ENCODE assay signal across 1 cellular context in genomic region chr16:88856828-88857727, GRCh38.
TF ChIP-seq lines count a peak whose summit lies in the region.

TSS of gene GALNS (minus strand) at chr16:88856947. CDS start at chr16:88856877, 70 bp downstream.
TSS of gene TRAPPC2L (plus strand) at chr16:88857127. CDS start at chr16:88857151, 24 bp downstream.

TF ChIP-seq in HepG2, 621 proteins besides CTCF, POLR2A, EP300 and RAD21 (continued from another document and continues in another):
- TF ChIP-seq KIAA2018 (CRISPR knock-in tag; IDR thresholded peaks at IDR 0.05; ENCODE audit: borderline replicate concordance): no peak
- no peak for TF ChIP-seq HNF1A (IDR thresholded peaks at IDR 0.05; ENCODE audit: low read depth)
- peak; percentile 53; the same call in 1 of the 2 replicates for TF ChIP-seq HNF1A (CRISPR knock-in tag; IDR thresholded peaks at IDR 0.05; ENCODE audit: borderline replicate concordance)
- 0 out of 2 replicates have a peak, but pooled peaks have one; percentile 3 for TF ChIP-seq DZIP1 (CRISPR knock-in tag; IDR thresholded peaks at IDR 0.05)
- no peak; the same call in 1 of the 2 replicates for TF ChIP-seq PHF21A (CRISPR knock-in tag; IDR thresholded peaks at IDR 0.05)
- TF ChIP-seq ZNF232 (CRISPR knock-in tag; IDR thresholded peaks at IDR 0.05; ENCODE audit: borderline replicate concordance): peak; percentile 63; the same call in 1 of the 2 replicates
- no peak for TF ChIP-seq ZNF337 (CRISPR knock-in tag; IDR thresholded peaks at IDR 0.05; ENCODE audit: borderline replicate concordance, low read depth)
- no peak for TF ChIP-seq ZNF3 (CRISPR knock-in tag; IDR thresholded peaks at IDR 0.05)
- no peak for TF ChIP-seq ZNF496 (CRISPR knock-in tag; IDR thresholded peaks at IDR 0.05; ENCODE audit: insufficient replicate concordance)
- no peak for TF ChIP-seq ZNF737 (CRISPR knock-in tag; IDR thresholded peaks at IDR 0.05; ENCODE audit: borderline replicate concordance)
- 0 out of 2 replicates have a peak, but pooled peaks have one; percentile 39 for TF ChIP-seq ZFP37 (CRISPR knock-in tag; IDR thresholded peaks at IDR 0.05; ENCODE audit: borderline replicate concordance)
- 0 out of 2 replicates have a peak, but pooled peaks have one; percentile 26 for TF ChIP-seq ZC3H4 (CRISPR knock-in tag; IDR thresholded peaks at IDR 0.05; ENCODE audit: borderline replicate concordance)
- no peak for TF ChIP-seq MAFG (CRISPR knock-in tag; IDR thresholded peaks at IDR 0.05)
- TF ChIP-seq, protein P1, sequence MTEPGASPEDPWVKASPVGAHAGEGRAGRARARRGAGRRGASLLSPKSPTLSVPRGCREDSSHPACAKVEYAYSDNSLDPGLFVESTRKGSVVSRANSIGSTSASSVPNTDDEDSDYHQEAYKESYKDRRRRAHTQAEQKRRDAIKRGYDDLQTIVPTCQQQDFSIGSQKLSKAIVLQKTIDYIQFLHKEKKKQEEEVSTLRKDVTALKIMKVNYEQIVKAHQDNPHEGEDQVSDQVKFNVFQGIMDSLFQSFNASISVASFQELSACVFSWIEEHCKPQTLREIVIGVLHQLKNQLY (CRISPR knock-in tag; IDR thresholded peaks at IDR 0.05): peak; percentile 74; the same call in 1 of the 2 replicates
- TF ChIP-seq ZZZ3 (CRISPR knock-in tag; IDR thresholded peaks at IDR 0.05; ENCODE audit: borderline replicate concordance): peak; percentile 16; the same call in 1 of the 2 replicates
- TF ChIP-seq ZNF383 (CRISPR knock-in tag; IDR thresholded peaks at IDR 0.05; ENCODE audit: borderline replicate concordance): peak; percentile 92; the same call in 1 of the 2 replicates
- TF ChIP-seq, protein P2, sequence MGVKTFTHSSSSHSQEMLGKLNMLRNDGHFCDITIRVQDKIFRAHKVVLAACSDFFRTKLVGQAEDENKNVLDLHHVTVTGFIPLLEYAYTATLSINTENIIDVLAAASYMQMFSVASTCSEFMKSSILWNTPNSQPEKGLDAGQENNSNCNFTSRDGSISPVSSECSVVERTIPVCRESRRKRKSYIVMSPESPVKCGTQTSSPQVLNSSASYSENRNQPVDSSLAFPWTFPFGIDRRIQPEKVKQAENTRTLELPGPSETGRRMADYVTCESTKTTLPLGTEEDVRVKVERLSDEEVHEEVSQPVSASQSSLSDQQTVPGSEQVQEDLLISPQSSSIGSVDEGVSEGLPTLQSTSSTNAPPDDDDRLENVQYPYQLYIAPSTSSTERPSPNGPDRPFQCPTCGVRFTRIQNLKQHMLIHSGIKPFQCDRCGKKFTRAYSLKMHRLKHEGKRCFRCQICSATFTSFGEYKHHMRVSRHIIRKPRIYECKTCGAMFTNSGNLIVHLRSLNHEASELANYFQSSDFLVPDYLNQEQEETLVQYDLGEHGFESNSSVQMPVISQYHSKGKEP (CRISPR knock-in tag; IDR thresholded peaks at IDR 0.05): peak; percentile 67; the same call in 1 of the 2 replicates
- 0 out of 2 replicates have a peak, but pooled peaks have one; percentile 38 for TF ChIP-seq ZNF570 (CRISPR knock-in tag; IDR thresholded peaks at IDR 0.05; ENCODE audit: borderline replicate concordance)
- peak; percentile 47; the same call in 1 of the 2 replicates for TF ChIP-seq HCFC1 (IDR thresholded peaks at IDR 0.05; ENCODE audit: low read depth, low read length)
- peak; percentile 72; the same call in 1 of the 2 replicates for TF ChIP-seq MXD4 (CRISPR knock-in tag; IDR thresholded peaks at IDR 0.05)
- peak; percentile 95 for TF ChIP-seq KAT8 (CRISPR knock-in tag; IDR thresholded peaks at IDR 0.05)
- peak; percentile 48; the same call in 1 of the 2 replicates for TF ChIP-seq BCL6 (CRISPR knock-in tag; IDR thresholded peaks at IDR 0.05)
- TF ChIP-seq ZC3H13 (CRISPR knock-in tag; IDR thresholded peaks at IDR 0.05): peak; percentile 85
- TF ChIP-seq, protein P3, sequence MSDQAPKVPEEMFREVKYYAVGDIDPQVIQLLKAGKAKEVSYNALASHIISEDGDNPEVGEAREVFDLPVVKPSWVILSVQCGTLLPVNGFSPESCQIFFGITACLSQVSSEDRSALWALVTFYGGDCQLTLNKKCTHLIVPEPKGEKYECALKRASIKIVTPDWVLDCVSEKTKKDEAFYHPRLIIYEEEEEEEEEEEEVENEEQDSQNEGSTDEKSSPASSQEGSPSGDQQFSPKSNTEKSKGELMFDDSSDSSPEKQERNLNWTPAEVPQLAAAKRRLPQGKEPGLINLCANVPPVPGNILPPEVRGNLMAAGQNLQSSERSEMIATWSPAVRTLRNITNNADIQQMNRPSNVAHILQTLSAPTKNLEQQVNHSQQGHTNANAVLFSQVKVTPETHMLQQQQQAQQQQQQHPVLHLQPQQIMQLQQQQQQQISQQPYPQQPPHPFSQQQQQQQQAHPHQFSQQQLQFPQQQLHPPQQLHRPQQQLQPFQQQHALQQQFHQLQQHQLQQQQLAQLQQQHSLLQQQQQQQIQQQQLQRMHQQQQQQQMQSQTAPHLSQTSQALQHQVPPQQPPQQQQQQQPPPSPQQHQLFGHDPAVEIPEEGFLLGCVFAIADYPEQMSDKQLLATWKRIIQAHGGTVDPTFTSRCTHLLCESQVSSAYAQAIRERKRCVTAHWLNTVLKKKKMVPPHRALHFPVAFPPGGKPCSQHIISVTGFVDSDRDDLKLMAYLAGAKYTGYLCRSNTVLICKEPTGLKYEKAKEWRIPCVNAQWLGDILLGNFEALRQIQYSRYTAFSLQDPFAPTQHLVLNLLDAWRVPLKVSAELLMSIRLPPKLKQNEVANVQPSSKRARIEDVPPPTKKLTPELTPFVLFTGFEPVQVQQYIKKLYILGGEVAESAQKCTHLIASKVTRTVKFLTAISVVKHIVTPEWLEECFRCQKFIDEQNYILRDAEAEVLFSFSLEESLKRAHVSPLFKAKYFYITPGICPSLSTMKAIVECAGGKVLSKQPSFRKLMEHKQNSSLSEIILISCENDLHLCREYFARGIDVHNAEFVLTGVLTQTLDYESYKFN (CRISPR knock-in tag; conservative IDR thresholded peaks at IDR 0.05): peak; percentile 62
- TF ChIP-seq ZNF432 (CRISPR knock-in tag; IDR thresholded peaks at IDR 0.05; ENCODE audit: borderline replicate concordance): no peak
- no peak for TF ChIP-seq ZNF792 (CRISPR knock-in tag; IDR thresholded peaks at IDR 0.05)
- peak; percentile 86; the same call in 1 of the 2 replicates for TF ChIP-seq ZNF350 (CRISPR knock-in tag; IDR thresholded peaks at IDR 0.05; ENCODE audit: borderline replicate concordance, low read depth)
- no peak for TF ChIP-seq FIP1L1 (IDR thresholded peaks at IDR 0.05; ENCODE audit: borderline replicate concordance, insufficient read depth, low read depth, low read length)
- no peak for TF ChIP-seq TCF12 (IDR thresholded peaks at IDR 0.05)
- TF ChIP-seq TCF12 (CRISPR knock-in tag; IDR thresholded peaks at IDR 0.05): peak; percentile 32
- peak; percentile 71; the same call in 1 of the 2 replicates for TF ChIP-seq ZNF101 (CRISPR knock-in tag; IDR thresholded peaks at IDR 0.05; ENCODE audit: borderline replicate concordance, low read depth)
- peak; percentile 40; the same call in 1 of the 2 replicates for TF ChIP-seq ZNF510 (CRISPR knock-in tag; IDR thresholded peaks at IDR 0.05; ENCODE audit: low read depth)
- peak; percentile 75 for TF ChIP-seq ELF3 (CRISPR knock-in tag; IDR thresholded peaks at IDR 0.05)
- TF ChIP-seq ZNF543 (CRISPR knock-in tag; IDR thresholded peaks at IDR 0.05): peak; percentile 83
- TF ChIP-seq MAX (IDR thresholded peaks at IDR 0.05): peak; percentile 93
- TF ChIP-seq ZNF225 (CRISPR knock-in tag; IDR thresholded peaks at IDR 0.05): 0 out of 2 replicates have a peak, but pooled peaks have one; percentile 25
- TF ChIP-seq ZNF619 (CRISPR knock-in tag; IDR thresholded peaks at IDR 0.05): peak; percentile 57; the same call in 1 of the 2 replicates
